Comparison of ENCODE assay signal across 22 cellular contexts in genomic region chr10:101044117-101044516, GRCh38. TPM values are rescaled to one million over a fixed set of nuclear protein-coding genes. Genes with fewer than 3 reads are reported as not detected.
DNase-seq lines count a peak whose midpoint lies in the region; ATAC-seq and TF ChIP-seq lines count a peak whose summit lies in the region.
"Had no signal": no experiment of that assay in that cellular context is flagged by ENCODE, and none has a peak within 500 bp of the region (broad histone marks: within the 10 kb centered on the region; RNA-seq: fewer than 3 reads in every experiment).

No MANE protein-coding gene starts in this region.

- no peak for TF ChIP-seq CTCF in osteocyte (IDR thresholded peaks at IDR 0.05)

- peaks cover 38% of the 10 kb centered on the region for H3K4me1 Mint-ChIP-seq in activated naive CD4-positive, alpha-beta T cell treated with anti-CD3 and anti-CD28 coated beads, Interleukin-2, amount 50 U/mL, for 24 hours
- peaks cover 32% of the 10 kb centered on the region for H3K4me1 Mint-ChIP-seq in central memory CD8-positive, alpha-beta T cell
- H3K4me1 Mint-ChIP-seq in osteocyte (ENCODE audit: unreplicated experiment), result peaks cover 36% of the 10 kb centered on the region

- H3K4me3 Mint-ChIP-seq in activated naive CD4-positive, alpha-beta T cell treated with anti-CD3 and anti-CD28 coated beads, Interleukin-2, amount 50 U/mL, for 24 hours, result peak overlapping the region; percentile 96
- peak overlapping the region; percentile 97 for H3K4me3 Mint-ChIP-seq in central memory CD8-positive, alpha-beta T cell
- H3K4me3 Mint-ChIP-seq in osteocyte (ENCODE audit: unreplicated experiment), result no peak overlapping the region

- H3K27ac Mint-ChIP-seq in activated naive CD4-positive, alpha-beta T cell treated with anti-CD3 and anti-CD28 coated beads, Interleukin-2, amount 50 U/mL, for 24 hours, result no peak overlapping the region
- no peak overlapping the region for H3K27ac Mint-ChIP-seq in activated naive CD4-positive, alpha-beta T cell treated with anti-CD3 and anti-CD28 coated beads, Interleukin-2, amount 50 U/mL, for 72 hours
- H3K27ac Mint-ChIP-seq in central memory CD8-positive, alpha-beta T cell (ENCODE audit: low read depth), result no peak overlapping the region
- peak overlapping the region; percentile 100 for H3K27ac Mint-ChIP-seq in osteocyte (ENCODE audit: unreplicated experiment)
- H3K27ac Mint-ChIP-seq: stimulated activated naive CD8-positive, alpha-beta T cell treated with anti-CD3 and anti-CD28 coated beads, Interleukin-15, Interleukin-2, amounts not matched to agents 100 ng/mL and 50 ng/mL, for 24 hours; T-helper 2 cell treated with Interferon-gamma antibody and Interleukin-4, amounts not matched to agents 5 μg/mL and 100 μg/mL, for 36 hours had no signal

- DNase-seq in activated naive CD4-positive, alpha-beta T cell treated with anti-CD3 and anti-CD28 coated beads, Interleukin-2, amount 50 U/mL, for 72 hours (ENCODE audit: low spot score in 2 of 2), result no peak
- DNase-seq in central memory CD8-positive, alpha-beta T cell (ENCODE audit: low spot score in 2 of 2), result no peak
- DNase-seq in osteocyte (ENCODE audit: extremely low spot score, unreplicated experiment) (no peak), activated gamma-delta T cell (lab: John Stamatoyannopoulos, UW) (no peak)
- DNase-seq in activated CD4-positive, alpha-beta T cell treated with anti-CD3 and anti-CD28 coated beads for 1 hour, result no peak
- DNase-seq: activated CD4-positive, alpha-beta T cell treated with anti-CD3 and anti-CD28 coated beads, Interleukin-2, amount 50 U/mL, for 4 hours; activated CD8-positive, alpha-beta memory T cell treated with anti-CD3 and anti-CD28 coated beads, Interleukin-2, amount 50 U/mL, for 4 hours; COR-L47; kidney glomerular epithelial cell; NCI-H1694; NCI-H2171; NCI-H524; right cardiac atrium; RPMI8226; stimulated activated CD4-positive, alpha-beta T cell treated with anti-CD3 and anti-CD28 coated beads, Interleukin-12 subunit alpha, Interleukin-12 subunit beta, amount 100 ng/mL, for 4 hours; tibial artery had no signal

- peaks cover 18% of the 10 kb centered on the region for H3K27me3 Mint-ChIP-seq in activated naive CD4-positive, alpha-beta T cell treated with anti-CD3 and anti-CD28 coated beads, Interleukin-2, amount 50 U/mL, for 24 hours
- H3K27me3 Mint-ChIP-seq in central memory CD8-positive, alpha-beta T cell, result peaks cover 34% of the 10 kb centered on the region
- peaks cover 14% of the 10 kb centered on the region for H3K27me3 Mint-ChIP-seq in osteocyte (ENCODE audit: unreplicated experiment)

- peaks cover 1% of the 10 kb centered on the region for H3K36me3 Mint-ChIP-seq in activated naive CD4-positive, alpha-beta T cell treated with anti-CD3 and anti-CD28 coated beads, Interleukin-2, amount 50 U/mL, for 24 hours
- no peaks in the 10 kb centered on the region for H3K36me3 Mint-ChIP-seq in activated naive CD4-positive, alpha-beta T cell treated with anti-CD3 and anti-CD28 coated beads, Interleukin-2, amount 50 U/mL, for 72 hours
- H3K36me3 Mint-ChIP-seq in central memory CD8-positive, alpha-beta T cell (ENCODE audit: insufficient read depth), result peaks cover 10% of the 10 kb centered on the region
- peaks cover 3% of the 10 kb centered on the region for H3K36me3 Mint-ChIP-seq in osteocyte (ENCODE audit: unreplicated experiment)
- H3K36me3 Mint-ChIP-seq: brain, WTC11 had no signal

- no peak for ATAC-seq in activated naive CD4-positive, alpha-beta T cell treated with anti-CD3 and anti-CD28 coated beads, Interleukin-2, amount 50 U/mL, for 72 hours
- ATAC-seq in central memory CD8-positive, alpha-beta T cell (replicated peaks; ENCODE audit: extremely low read depth, poor library complexity, severe bottlenecking), result no peak
- ATAC-seq: activated T-helper 17 cell treated with anti-CD3 and anti-CD28 coated beads, Interleukin-2, amount 50 U/mL, for 72 hours; right cardiac atrium; WTC11 had no signal

- H3K9me3 Mint-ChIP-seq in activated naive CD4-positive, alpha-beta T cell treated with anti-CD3 and anti-CD28 coated beads, Interleukin-2, amount 50 U/mL, for 24 hours, result no peaks in the 10 kb centered on the region
- no peaks in the 10 kb centered on the region for H3K9me3 Mint-ChIP-seq in activated naive CD4-positive, alpha-beta T cell treated with anti-CD3 and anti-CD28 coated beads, Interleukin-2, amount 50 U/mL, for 72 hours
- H3K9me3 Mint-ChIP-seq in central memory CD8-positive, alpha-beta T cell, result no peaks in the 10 kb centered on the region
- H3K9me3 Mint-ChIP-seq in osteocyte (ENCODE audit: unreplicated experiment), result no peaks in the 10 kb centered on the region
- H3K9me3 Mint-ChIP-seq: activated T-helper 17 cell treated with anti-CD3 and anti-CD28 coated beads, Interleukin-2, amount 50 U/mL, for 72 hours; brain; stimulated activated naive CD8-positive, alpha-beta T cell treated with anti-CD3 and anti-CD28 coated beads, Interleukin-15, Interleukin-2, amounts not matched to agents 100 ng/mL and 50 ng/mL, for 24 hours; T-helper 2 cell treated with Interferon-gamma antibody and Interleukin-4, amounts not matched to agents 5 μg/mL and 100 μg/mL, for 36 hours; WTC11 had no signal

RNA-seq across cellular contexts. Expression of gene SFXN3, which starts 13.1 kb away (rescaled TPM):
- total RNA-seq in activated naive CD4-positive, alpha-beta T cell treated with anti-CD3 and anti-CD28 coated beads, Interleukin-2, amount 50 U/mL, for 72 hours, result 10 to 100 TPM; 36.9 to 43.9 TPM
- total RNA-seq in osteocyte, result 78.3 and 81.0 TPM in 2 replicates

RNA-seq across cellular contexts. Expression of gene PDZD7, which starts 13.2 kb away (rescaled TPM):
- 1 to 10 TPM in 1 of 2 donors, under 1 TPM in 1; 0.80 to 1.3 TPM for total RNA-seq in activated naive CD4-positive, alpha-beta T cell treated with anti-CD3 and anti-CD28 coated beads, Interleukin-2, amount 50 U/mL, for 72 hours
- 1.9 and 2.1 TPM in 2 replicates for total RNA-seq in osteocyte

RNA-seq across cellular contexts. Expression of gene KAZALD1, which starts 17.7 kb away (rescaled TPM):
- 1 to 10 TPM in 1 of 2 donors, under 1 TPM in 1; 0.60 to 1.3 TPM for total RNA-seq in activated naive CD4-positive, alpha-beta T cell treated with anti-CD3 and anti-CD28 coated beads, Interleukin-2, amount 50 U/mL, for 72 hours
- total RNA-seq in osteocyte, result 43.0 and 49.0 TPM in 2 replicates

RNA-seq across cellular contexts. Expression of gene LZTS2, which starts 44.5 kb away (rescaled TPM):
- 10 to 100 TPM in 1 of 2 donors, 1 to 10 TPM in 1; 6.8 to 19.2 TPM for total RNA-seq in activated naive CD4-positive, alpha-beta T cell treated with anti-CD3 and anti-CD28 coated beads, Interleukin-2, amount 50 U/mL, for 72 hours
- 69.9 and 72.1 TPM in 2 replicates for total RNA-seq in osteocyte

RNA-seq across cellular contexts. Expression of gene TWNK, which starts 56.8 kb away (rescaled TPM):
- 10 to 100 TPM; 11.6 to 17.0 TPM for total RNA-seq in activated naive CD4-positive, alpha-beta T cell treated with anti-CD3 and anti-CD28 coated beads, Interleukin-2, amount 50 U/mL, for 72 hours
- 7.1 and 7.7 TPM in 2 replicates for total RNA-seq in osteocyte

Comparison
In these comparisons a context has a peak if more than half of its experiments do, and no peak if none do; other contexts are left out.
1. RNA of gene KAZALD1, which starts 17.7 kb away (total RNA-seq): 43.0 to 49.0 TPM in osteocyte; 0.60 to 1.3 TPM in activated naive CD4-positive, alpha-beta T cell treated with anti-CD3 and anti-CD28 coated beads, Interleukin-2, amount 50 U/mL, for 72 hours; every median in the first group is over 10 times any median in the second.